ENCODE assay signal across 16 cellular contexts in genomic region chr5:59204114-59204897, GRCh38.
"Had no signal": no experiment of that assay in that cellular context is flagged by ENCODE, and none has a peak within 500 bp of the region (broad histone marks: within the 10 kb centered on the region; RNA-seq: fewer than 3 reads in every experiment).

No MANE protein-coding gene starts in this region.

- H3K36me3 Mint-ChIP-seq: activated naive CD4-positive, alpha-beta T cell treated with anti-CD3 and anti-CD28 coated beads, Interleukin-2, amount 10 ng/mL, durations not matched to agents 7 days and 5 days; immature natural killer cell; naive B cell; T-cell had no signal

- H3K27ac ChIP-seq: ascending aorta, ovary, SK-N-MC, thoracic aorta had no signal

- DNase-seq: activated CD4-positive, CD25-positive, alpha-beta regulatory T cell treated with anti-CD3 and anti-CD28 coated beads, Interleukin-2, amount 50 U/mL, for 72 hours; activated naive CD4-positive, alpha-beta T cell treated with anti-CD3 and anti-CD28 coated beads, Interleukin-2, amount 10 ng/mL, durations not matched to agents 7 days and 5 days; activated T-cell treated with anti-CD3 and anti-CD28 coated beads, Interleukin-2, amount 50 U/mL, for 1 hour; head of caudate nucleus; immature natural killer cell; midbrain; naive B cell; ovary; T-cell; T-helper 9 cell had no signal

- ATAC-seq: esophagus mucosa, T-cell had no signal

- H3K9me3 ChIP-seq: ascending aorta, ovary, thoracic aorta had no signal

- H3K4me3 ChIP-seq: ascending aorta, lung, ovary, SK-N-MC, thoracic aorta had no signal

- H3K9me3 Mint-ChIP-seq: activated naive CD4-positive, alpha-beta T cell treated with anti-CD3 and anti-CD28 coated beads, Interleukin-2, amount 10 ng/mL, durations not matched to agents 7 days and 5 days; immature natural killer cell; naive B cell; stimulated activated naive CD8-positive, alpha-beta T cell treated with anti-CD3 and anti-CD28 coated beads, Interleukin-15, Interleukin-2, amounts not matched to agents 100 ng/mL and 50 ng/mL, for 24 hours; T-cell had no signal

- H3K4me3 Mint-ChIP-seq: activated naive CD4-positive, alpha-beta T cell treated with anti-CD3 and anti-CD28 coated beads, Interleukin-2, amount 10 ng/mL, durations not matched to agents 7 days and 5 days; immature natural killer cell; naive B cell; stimulated activated naive CD8-positive, alpha-beta T cell treated with anti-CD3 and anti-CD28 coated beads, Interleukin-15, Interleukin-2, amounts not matched to agents 100 ng/mL and 50 ng/mL, for 24 hours; T-cell had no signal

- H3K36me3 ChIP-seq: ascending aorta, ovary, thoracic aorta had no signal

- H3K27ac Mint-ChIP-seq: activated naive CD4-positive, alpha-beta T cell treated with anti-CD3 and anti-CD28 coated beads, Interleukin-2, amount 10 ng/mL, durations not matched to agents 7 days and 5 days; immature natural killer cell; naive B cell; stimulated activated naive CD8-positive, alpha-beta T cell treated with anti-CD3 and anti-CD28 coated beads, Interleukin-15, Interleukin-2, amounts not matched to agents 100 ng/mL and 50 ng/mL, for 24 hours; T-cell had no signal

- H3K27me3 ChIP-seq: ascending aorta had no signal

- H3K4me1 ChIP-seq: ascending aorta had no signal

- H3K4me1 Mint-ChIP-seq: activated naive CD4-positive, alpha-beta T cell treated with anti-CD3 and anti-CD28 coated beads, Interleukin-2, amount 10 ng/mL, durations not matched to agents 7 days and 5 days; immature natural killer cell; naive B cell; T-cell had no signal
